ENCODE assay signal across 20 cellular contexts in the genomic region with DNA sequence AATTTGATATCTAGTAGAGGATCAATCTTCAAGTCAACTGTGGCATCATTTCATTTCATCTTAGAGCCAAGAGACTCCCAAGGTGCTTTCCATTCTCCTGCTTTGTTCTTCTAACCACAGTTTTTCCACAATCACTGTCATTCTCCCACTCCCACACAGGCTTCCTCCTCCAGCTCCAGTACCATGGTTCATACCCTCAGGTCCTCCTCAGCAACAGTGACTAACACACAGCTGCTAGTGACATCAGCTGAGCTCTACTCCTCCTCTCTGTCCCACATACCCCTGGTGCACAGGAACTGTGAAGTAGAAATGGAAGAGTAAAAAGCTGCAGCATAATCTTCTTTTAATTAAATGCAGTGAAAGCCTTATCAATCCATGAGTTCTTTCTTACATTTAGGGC.
DNase-seq lines count a peak whose midpoint lies in the region; ATAC-seq, FAIRE-seq and TF ChIP-seq lines count a peak whose summit lies in the region.
"Had no signal": no experiment of that assay in that cellular context is flagged by ENCODE, and none has a peak within 500 bp of the region (broad histone marks: within the 10 kb centered on the region; RNA-seq: fewer than 3 reads in every experiment).

No MANE protein-coding gene starts in this region.

- POLR2A ChIA-PET in RWPE1 (lab: Yijun Ruan, JAX; ENCODE audit: low non-redundant PET) = no interaction called here

- DNase-seq in HT1080 (ENCODE audit: low read depth) = peak; percentile 44
- peak; percentile 62 for DNase-seq in bronchial epithelial cell (ENCODE audit: low read depth)
- DNase-seq in head of caudate nucleus = peak; percentile 6 to 93 (median 64)
- DNase-seq in urothelium cell line (ENCODE audit: low spot score) = peak; percentile 20
- no peak for DNase-seq in small intestine
- DNase-seq in RWPE1 (ENCODE audit: low spot score) = no peak
- DNase-seq: activated CD4-positive, alpha-beta T cell treated with anti-CD3 and anti-CD28 coated beads, Interleukin-2, amount 50 U/mL, for 4 hours; activated gamma-delta T cell treated with Interleukin-2 at 50 U/mL for 16 hours; amniotic stem cell; BE2C; GDM1; naive thymus-derived CD4-positive, alpha-beta T cell; NCI-H345; RPMI8226; stimulated activated CD4-positive, alpha-beta T cell treated with anti-CD3 and anti-CD28 coated beads, Interleukin-4, amount 100 ng/mL, for 4 hours had no signal

- H3K36me3 ChIP-seq in bronchial epithelial cell (ENCODE audit: control insufficient read depth, insufficient read depth, low read length) = no peaks in the 10 kb centered on the region
- no peaks in the 10 kb centered on the region for H3K36me3 ChIP-seq in small intestine (ENCODE audit: control insufficient read depth in 2 of 2, insufficient read depth in 2 of 2, low read length in 2 of 2)
- H3K36me3 ChIP-seq: BE2C, suprapubic skin had no signal

- H3K27ac ChIP-seq in small intestine (ENCODE audit: low read depth in 1 of 2, low read length in 1 of 2) (no peak overlapping the region), RWPE1 (no peak overlapping the region)
- H3K27ac ChIP-seq: suprapubic skin had no signal

- H3K4me3 ChIP-seq in bronchial epithelial cell (ENCODE audit: low read depth, low read length) = no peak overlapping the region
- H3K4me3 ChIP-seq in small intestine (ENCODE audit: low read depth in 1 of 2, low read length in 2 of 2) = no peak overlapping the region
- H3K4me3 ChIP-seq: lung, smooth muscle cell, suprapubic skin had no signal

- CTCF ChIA-PET in RWPE1 (lab: Yijun Ruan, JAX) = no interaction called here

- no peaks in the 10 kb centered on the region for H3K4me1 ChIP-seq in small intestine (ENCODE audit: control insufficient read depth in 2 of 2, insufficient read depth in 1 of 2, low read depth in 1 of 2, low read length in 1 of 2)
- H3K4me1 ChIP-seq: suprapubic skin had no signal

- intact Hi-C loops in head of caudate nucleus (cut with DNase I) = no loop called here

- H3K27me3 ChIP-seq in bronchial epithelial cell (ENCODE audit: control insufficient read depth, insufficient read depth, low read length) = no peaks in the 10 kb centered on the region
- no peaks in the 10 kb centered on the region for H3K27me3 ChIP-seq in small intestine (ENCODE audit: control insufficient read depth in 2 of 2, insufficient read depth in 2 of 2, low read length in 2 of 2)
- H3K27me3 ChIP-seq: BE2C, suprapubic skin had no signal

- ATAC-seq in GM18907 (IDR thresholded peaks at IDR 0.05; ENCODE audit: unreplicated experiment) = no peak
- ATAC-seq: naive thymus-derived CD4-positive, alpha-beta T cell had no signal

- TF ChIP-seq CTCF in bronchial epithelial cell (IDR thresholded peaks at IDR 0.05; ENCODE audit: insufficient read depth, low read length, severe bottlenecking) = no peak
- no peak for TF ChIP-seq CTCF in RWPE1 (conservative IDR thresholded peaks at IDR 0.05; ENCODE audit: low read depth)

- FAIRE-seq in bronchial epithelial cell (lab: Jason Lieb, UNC) (peak; percentile 75), urothelium cell line (lab: Jason Lieb, UNC) (no peak), small intestine (lab: Jason Lieb, UNC) (no peak)
- FAIRE-seq: colon had no signal

- no peaks in the 10 kb centered on the region for H3K9me3 ChIP-seq in small intestine (ENCODE audit: control insufficient read depth, low read depth)
- H3K9me3 ChIP-seq: BE2C, suprapubic skin had no signal

Comparison
In these comparisons a context has a peak if more than half of its experiments do, and no peak if none do; other contexts are left out.
1. DNase-seq: peak in HT1080 (single experiment), bronchial epithelial cell (single experiment), head of caudate nucleus (42 of 42) and urothelium cell line (single experiment); none in small intestine (single experiment) and RWPE1 (single experiment).